In the genomic region with DNA sequence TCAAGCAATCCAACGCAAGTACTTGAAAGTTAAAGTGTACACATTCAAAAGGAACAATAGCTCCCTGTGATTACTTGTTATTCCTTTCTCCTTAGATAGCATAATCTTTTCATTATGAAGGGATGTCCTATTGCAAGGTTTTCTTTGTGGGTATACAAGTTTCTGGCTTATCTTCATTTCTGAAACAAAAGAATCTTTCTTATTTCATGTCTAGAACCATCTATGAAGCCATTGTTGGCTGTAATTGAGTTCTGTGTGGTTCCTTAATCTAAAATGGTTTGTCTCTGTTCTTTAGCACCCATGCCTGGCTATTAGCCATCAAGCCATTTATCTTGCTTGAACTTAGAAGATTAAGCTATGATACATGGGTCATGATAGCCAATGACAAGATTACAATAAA, we compare ENCODE assay signal across 2 cellular contexts.
TF ChIP-seq lines count a peak whose summit lies in the region.

No MANE protein-coding gene starts in this region.

TF ChIP-seq in K562, 482 proteins besides CTCF, POLR2A, EP300 and RAD21 (continued from another document):
- TF ChIP-seq NEUROD1 (IDR thresholded peaks at IDR 0.05; ENCODE audit: borderline replicate concordance, low read depth, low read length, partially characterized antibody) (no peak), TFE3 (CRISPR knock-in tag; IDR thresholded peaks at IDR 0.05) (no peak), LARP7 (IDR thresholded peaks at IDR 0.05) (no peak), GATAD2A (IDR thresholded peaks at IDR 0.05) (no peak), ARHGAP35 (IDR thresholded peaks at IDR 0.05; ENCODE audit: partially characterized antibody) (no peak), ZBED1 (IDR thresholded peaks at IDR 0.05) (no peak), ZFP30 (CRISPR knock-in tag; IDR thresholded peaks at IDR 0.05; ENCODE audit: borderline replicate concordance) (no peak), FOXA3 (CRISPR knock-in tag; conservative IDR thresholded peaks at IDR 0.05 in 1 of 2, IDR thresholded peaks at IDR 0.05 in 1 of 2) (no peak), KHSRP (IDR thresholded peaks at IDR 0.05) (no peak), PTTG1 (tag; IDR thresholded peaks at IDR 0.05; ENCODE audit: low read depth) (no peak), ESRRA (IDR thresholded peaks at IDR 0.05; ENCODE audit: borderline replicate concordance, low read depth) (no peak), ZNF3 (CRISPR knock-in tag; IDR thresholded peaks at IDR 0.05) (no peak), CREM (IDR thresholded peaks at IDR 0.05; ENCODE audit: low read depth) (no peak)

TF ChIP-seq in WTC11, 78 proteins besides CTCF, POLR2A, EP300 and RAD21 (continued from another document):
- TF ChIP-seq, protein P1, sequence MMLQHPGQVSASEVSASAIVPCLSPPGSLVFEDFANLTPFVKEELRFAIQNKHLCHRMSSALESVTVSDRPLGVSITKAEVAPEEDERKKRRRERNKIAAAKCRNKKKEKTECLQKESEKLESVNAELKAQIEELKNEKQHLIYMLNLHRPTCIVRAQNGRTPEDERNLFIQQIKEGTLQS (CRISPR knock-in tag; conservative IDR thresholded peaks at IDR 0.05) = no peak
- no peak for TF ChIP-seq ZNF416 (CRISPR knock-in tag; IDR thresholded peaks at IDR 0.05)
- TF ChIP-seq ZNF512 (CRISPR knock-in tag; IDR thresholded peaks at IDR 0.05; ENCODE audit: borderline replicate concordance) = no peak
- TF ChIP-seq TEAD1 (CRISPR knock-in tag; IDR thresholded peaks at IDR 0.05) = no peak
- TF ChIP-seq SMAD3 (CRISPR knock-in tag; IDR thresholded peaks at IDR 0.05; ENCODE audit: borderline replicate concordance) = no peak
TF ChIP-seq in WTC11: peak in this region for 0.
